Comparison of ENCODE assay signal across 10 cellular contexts in genomic region chr11:9250139-9250582, GRCh38. TPM values are rescaled to one million over a fixed set of nuclear protein-coding genes. Genes with fewer than 3 reads are reported as not detected.
DNase-seq lines count a peak whose midpoint lies in the region; ATAC-seq and TF ChIP-seq lines count a peak whose summit lies in the region.
"Had no signal": no experiment of that assay in that cellular context is flagged by ENCODE, and none has a peak within 500 bp of the region (broad histone marks: within the 10 kb centered on the region; RNA-seq: fewer than 3 reads in every experiment).

No MANE protein-coding gene starts in this region.

- no peaks in the 10 kb centered on the region for H3K9me3 ChIP-seq in sigmoid colon
- H3K9me3 ChIP-seq: A549 had no signal

- peaks cover 0 to 5% (median 0%) of the 10 kb centered on the region in 4 donors for H3K36me3 ChIP-seq in sigmoid colon

- H3K36me3 Mint-ChIP-seq in T-cell: peaks cover 5% of the 10 kb centered on the region

- CTCF ChIA-PET in T-cell (lab: Charles Lee): interaction anchor here (0.5 to 1.2 kb wide), 3 partner anchors 30 to 63 kb away, joined by 4 read pairs; no protein-coding TSS in a partner anchor

- peak; percentile 21 to 31 for DNase-seq in NCI-H526 (lab: John Stamatoyannopoulos, UW)
- DNase-seq in NCI-H526 treated with DMSO at 0.1 percent for 48 hours (lab: John Stamatoyannopoulos, UW): no peak
- DNase-seq in T-cell: peak in 26 of 34 experiments; percentile 14 to 75 (median 33)
- peak; percentile 63 for DNase-seq in iris pigment epithelial cell (ENCODE audit: low read depth)
- DNase-seq in kidney tubule cell (ENCODE audit: low spot score): no peak
- DNase-seq in sigmoid colon: no peak
- DNase-seq in NCI-H1694 (lab: John Stamatoyannopoulos, UW): no peak

- no peaks in the 10 kb centered on the region for H3K27me3 ChIP-seq in sigmoid colon

- no peak for TF ChIP-seq EP300 in sigmoid colon (IDR thresholded peaks at IDR 0.05)

- no peak overlapping the region for H3K27ac ChIP-seq in sigmoid colon
- H3K27ac ChIP-seq: A549 had no signal

- no peak for TF ChIP-seq POLR2A in sigmoid colon (IDR thresholded peaks at IDR 0.05)

- TF ChIP-seq CTCF in sigmoid colon (IDR thresholded peaks at IDR 0.05): no peak

- peak overlapping the region; percentile 58 to 68 (median 63) for H3K4me3 Mint-ChIP-seq in T-cell

- no peaks in the 10 kb centered on the region for H3K9me3 Mint-ChIP-seq in T-cell

- intact Hi-C loops in sigmoid colon (cut with DNase I): no loop called here

- H3K4me3 ChIP-seq in sigmoid colon: no peak overlapping the region
- H3K4me3 ChIP-seq: A549, lung had no signal

- peak overlapping the region; percentile 83 to 84 for H3K27ac Mint-ChIP-seq in T-cell

- WGBS in sigmoid colon, 2 donors: 23 to 59% methylated on average over 2 of the region's 2 CpGs

- no peaks in the 10 kb centered on the region for H3K27me3 Mint-ChIP-seq in T-cell

- H3K4me1 ChIP-seq in sigmoid colon: peaks cover 0 to 20% (median 6%) of the 10 kb centered on the region in 4 donors

- ATAC-seq in HG02763 (IDR thresholded peaks at IDR 0.05; ENCODE audit: unreplicated experiment) (peak; percentile 63), T-cell (replicated peaks in 1 of 4) (peak; percentile 84 to 92 (median 88))
- ATAC-seq: A549 had no signal

- H3K4me1 Mint-ChIP-seq in T-cell: peaks cover 72 to 78% (median 76%) of the 10 kb centered on the region in 3 donors

- POLR2A ChIA-PET in T-cell (lab: Charles Lee): interaction anchor here (0.6 to 1.4 kb wide), 5 partner anchors 11 to 211 kb away, joined by 3 to 12 read pairs (median 5); partner anchors contain the start of gene ZNF143 (in 1 of the 2)

RNA-seq across cellular contexts. Expression of gene DENND5A, which starts 15.0 kb away (rescaled TPM):
- total RNA-seq in T-cell (100 to 1,000 TPM in 2 of 5 donors, 10 to 100 TPM in 3; 57.8 to 151 (median 84.2) TPM), sigmoid colon (100 to 1,000 TPM in 1 of 4 donors, 10 to 100 TPM in 3; 89.2 to 130 (median 95.1) TPM)
- polyA plus RNA-seq in sigmoid colon: 10 to 100 TPM in 2 of 3 donors, 1 to 10 TPM in 1; 9.7 to 19.3 (median 19.2) TPM

Comparison
In these comparisons a context has a peak if more than half of its experiments do, and no peak if none do; other contexts are left out.
1. DNase-seq: peak in NCI-H526 (2 of 2), T-cell (26 of 34) and iris pigment epithelial cell (single experiment); none in NCI-H526 treated with DMSO at 0.1 percent for 48 hours (single experiment), kidney tubule cell (single experiment), sigmoid colon (single experiment) and NCI-H1694 (single experiment).